In the genomic region with DNA sequence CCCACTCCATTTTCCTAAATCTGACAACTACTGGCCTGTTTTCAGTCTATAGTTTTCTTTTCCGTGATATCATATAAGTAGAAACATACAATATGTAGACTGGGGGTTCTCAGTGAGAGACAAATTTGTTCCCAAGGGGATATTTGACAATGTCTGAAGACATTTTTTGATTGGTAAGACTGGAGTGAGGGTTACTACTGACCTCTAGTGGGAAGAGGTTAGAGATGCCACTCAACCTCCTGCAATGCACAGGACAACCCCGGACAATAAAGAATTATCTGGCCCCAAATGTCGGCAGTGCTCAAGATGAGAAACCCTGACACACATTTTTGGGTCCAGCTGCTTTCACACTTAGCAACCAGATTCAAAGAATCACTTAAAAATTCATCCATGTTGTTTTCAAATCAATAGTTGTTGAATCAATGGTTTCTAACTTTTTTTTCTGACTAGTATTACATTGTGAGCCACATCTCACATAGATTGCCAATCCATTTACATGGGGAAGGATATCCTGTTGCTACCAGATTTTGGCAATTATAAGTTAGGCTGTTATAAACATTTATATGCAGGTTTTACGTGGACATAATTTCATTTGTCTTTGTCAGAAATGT, we compare ENCODE assay signal across 2 cellular contexts.
TF ChIP-seq lines count a peak whose summit lies in the region.

No MANE protein-coding gene starts in this region.

TF ChIP-seq in GM23338, 12 proteins besides CTCF, POLR2A, EP300 and RAD21 (continued from another document):
- TF ChIP-seq, protein P1, sequence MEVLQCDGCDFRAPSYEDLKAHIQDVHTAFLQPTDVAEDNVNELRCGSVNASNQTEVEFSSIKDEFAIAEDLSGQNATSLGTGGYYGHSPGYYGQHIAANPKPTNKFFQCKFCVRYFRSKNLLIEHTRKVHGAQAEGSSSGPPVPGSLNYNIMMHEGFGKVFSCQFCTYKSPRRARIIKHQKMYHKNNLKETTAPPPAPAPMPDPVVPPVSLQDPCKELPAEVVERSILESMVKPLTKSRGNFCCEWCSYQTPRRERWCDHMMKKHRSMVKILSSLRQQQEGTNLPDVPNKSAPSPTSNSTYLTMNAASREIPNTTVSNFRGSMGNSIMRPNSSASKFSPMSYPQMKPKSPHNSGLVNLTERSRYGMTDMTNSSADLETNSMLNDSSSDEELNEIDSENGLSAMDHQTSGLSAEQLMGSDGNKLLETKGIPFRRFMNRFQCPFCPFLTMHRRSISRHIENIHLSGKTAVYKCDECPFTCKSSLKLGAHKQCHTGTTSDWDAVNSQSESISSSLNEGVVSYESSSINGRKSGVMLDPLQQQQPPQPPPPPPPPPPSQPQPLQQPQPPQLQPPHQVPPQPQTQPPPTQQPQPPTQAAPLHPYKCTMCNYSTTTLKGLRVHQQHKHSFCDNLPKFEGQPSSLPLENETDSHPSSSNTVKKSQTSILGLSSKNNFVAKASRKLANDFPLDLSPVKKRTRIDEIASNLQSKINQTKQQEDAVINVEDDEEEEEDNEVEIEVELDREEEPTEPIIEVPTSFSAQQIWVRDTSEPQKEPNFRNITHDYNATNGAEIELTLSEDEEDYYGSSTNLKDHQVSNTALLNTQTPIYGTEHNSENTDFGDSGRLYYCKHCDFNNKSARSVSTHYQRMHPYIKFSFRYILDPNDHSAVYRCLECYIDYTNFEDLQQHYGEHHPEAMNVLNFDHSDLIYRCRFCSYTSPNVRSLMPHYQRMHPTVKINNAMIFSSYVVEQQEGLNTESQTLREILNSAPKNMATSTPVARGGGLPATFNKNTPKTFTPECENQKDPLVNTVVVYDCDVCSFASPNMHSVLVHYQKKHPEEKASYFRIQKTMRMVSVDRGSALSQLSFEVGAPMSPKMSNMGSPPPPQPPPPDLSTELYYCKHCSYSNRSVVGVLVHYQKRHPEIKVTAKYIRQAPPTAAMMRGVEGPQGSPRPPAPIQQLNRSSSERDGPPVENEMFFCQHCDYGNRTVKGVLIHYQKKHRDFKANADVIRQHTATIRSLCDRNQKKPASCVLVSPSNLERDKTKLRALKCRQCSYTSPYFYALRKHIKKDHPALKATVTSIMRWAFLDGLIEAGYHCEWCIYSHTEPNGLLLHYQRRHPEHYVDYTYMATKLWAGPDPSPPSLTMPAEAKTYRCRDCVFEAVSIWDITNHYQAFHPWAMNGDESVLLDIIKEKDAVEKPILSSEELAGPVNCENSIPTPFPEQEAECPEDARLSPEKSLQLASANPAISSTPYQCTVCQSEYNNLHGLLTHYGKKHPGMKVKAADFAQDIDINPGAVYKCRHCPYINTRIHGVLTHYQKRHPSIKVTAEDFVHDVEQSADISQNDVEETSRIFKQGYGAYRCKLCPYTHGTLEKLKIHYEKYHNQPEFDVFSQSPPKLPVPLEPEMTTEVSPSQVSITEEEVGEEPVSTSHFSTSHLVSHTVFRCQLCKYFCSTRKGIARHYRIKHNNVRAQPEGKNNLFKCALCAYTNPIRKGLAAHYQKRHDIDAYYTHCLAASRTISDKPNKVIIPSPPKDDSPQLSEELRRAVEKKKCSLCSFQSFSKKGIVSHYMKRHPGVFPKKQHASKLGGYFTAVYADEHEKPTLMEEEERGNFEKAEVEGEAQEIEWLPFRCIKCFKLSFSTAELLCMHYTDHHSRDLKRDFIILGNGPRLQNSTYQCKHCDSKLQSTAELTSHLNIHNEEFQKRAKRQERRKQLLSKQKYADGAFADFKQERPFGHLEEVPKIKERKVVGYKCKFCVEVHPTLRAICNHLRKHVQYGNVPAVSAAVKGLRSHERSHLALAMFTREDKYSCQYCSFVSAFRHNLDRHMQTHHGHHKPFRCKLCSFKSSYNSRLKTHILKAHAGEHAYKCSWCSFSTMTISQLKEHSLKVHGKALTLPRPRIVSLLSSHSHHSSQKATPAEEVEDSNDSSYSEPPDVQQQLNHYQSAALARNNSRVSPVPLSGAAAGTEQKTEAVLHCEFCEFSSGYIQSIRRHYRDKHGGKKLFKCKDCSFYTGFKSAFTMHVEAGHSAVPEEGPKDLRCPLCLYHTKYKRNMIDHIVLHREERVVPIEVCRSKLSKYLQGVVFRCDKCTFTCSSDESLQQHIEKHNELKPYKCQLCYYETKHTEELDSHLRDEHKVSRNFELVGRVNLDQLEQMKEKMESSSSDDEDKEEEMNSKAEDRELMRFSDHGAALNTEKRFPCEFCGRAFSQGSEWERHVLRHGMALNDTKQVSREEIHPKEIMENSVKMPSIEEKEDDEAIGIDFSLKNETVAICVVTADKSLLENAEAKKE (CRISPR knock-in tag; IDR thresholded peaks at IDR 0.05): no peak
- TF ChIP-seq, protein P2, sequence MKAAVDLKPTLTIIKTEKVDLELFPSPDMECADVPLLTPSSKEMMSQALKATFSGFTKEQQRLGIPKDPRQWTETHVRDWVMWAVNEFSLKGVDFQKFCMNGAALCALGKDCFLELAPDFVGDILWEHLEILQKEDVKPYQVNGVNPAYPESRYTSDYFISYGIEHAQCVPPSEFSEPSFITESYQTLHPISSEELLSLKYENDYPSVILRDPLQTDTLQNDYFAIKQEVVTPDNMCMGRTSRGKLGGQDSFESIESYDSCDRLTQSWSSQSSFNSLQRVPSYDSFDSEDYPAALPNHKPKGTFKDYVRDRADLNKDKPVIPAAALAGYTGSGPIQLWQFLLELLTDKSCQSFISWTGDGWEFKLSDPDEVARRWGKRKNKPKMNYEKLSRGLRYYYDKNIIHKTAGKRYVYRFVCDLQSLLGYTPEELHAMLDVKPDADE (IDR thresholded peaks at IDR 0.05): no peak
- TF ChIP-seq EZH2phosphoT487 (IDR thresholded peaks at IDR 0.05; ENCODE audit: unreplicated experiment): no peak
- TF ChIP-seq STAT1 (IDR thresholded peaks at IDR 0.05; ENCODE audit: unreplicated experiment): no peak
- no peak for TF ChIP-seq ZNF114 (CRISPR knock-in tag; IDR thresholded peaks at IDR 0.05)
- TF ChIP-seq ZNF331 (CRISPR knock-in tag; IDR thresholded peaks at IDR 0.05; ENCODE audit: low read depth): no peak
- TF ChIP-seq, protein P3, sequence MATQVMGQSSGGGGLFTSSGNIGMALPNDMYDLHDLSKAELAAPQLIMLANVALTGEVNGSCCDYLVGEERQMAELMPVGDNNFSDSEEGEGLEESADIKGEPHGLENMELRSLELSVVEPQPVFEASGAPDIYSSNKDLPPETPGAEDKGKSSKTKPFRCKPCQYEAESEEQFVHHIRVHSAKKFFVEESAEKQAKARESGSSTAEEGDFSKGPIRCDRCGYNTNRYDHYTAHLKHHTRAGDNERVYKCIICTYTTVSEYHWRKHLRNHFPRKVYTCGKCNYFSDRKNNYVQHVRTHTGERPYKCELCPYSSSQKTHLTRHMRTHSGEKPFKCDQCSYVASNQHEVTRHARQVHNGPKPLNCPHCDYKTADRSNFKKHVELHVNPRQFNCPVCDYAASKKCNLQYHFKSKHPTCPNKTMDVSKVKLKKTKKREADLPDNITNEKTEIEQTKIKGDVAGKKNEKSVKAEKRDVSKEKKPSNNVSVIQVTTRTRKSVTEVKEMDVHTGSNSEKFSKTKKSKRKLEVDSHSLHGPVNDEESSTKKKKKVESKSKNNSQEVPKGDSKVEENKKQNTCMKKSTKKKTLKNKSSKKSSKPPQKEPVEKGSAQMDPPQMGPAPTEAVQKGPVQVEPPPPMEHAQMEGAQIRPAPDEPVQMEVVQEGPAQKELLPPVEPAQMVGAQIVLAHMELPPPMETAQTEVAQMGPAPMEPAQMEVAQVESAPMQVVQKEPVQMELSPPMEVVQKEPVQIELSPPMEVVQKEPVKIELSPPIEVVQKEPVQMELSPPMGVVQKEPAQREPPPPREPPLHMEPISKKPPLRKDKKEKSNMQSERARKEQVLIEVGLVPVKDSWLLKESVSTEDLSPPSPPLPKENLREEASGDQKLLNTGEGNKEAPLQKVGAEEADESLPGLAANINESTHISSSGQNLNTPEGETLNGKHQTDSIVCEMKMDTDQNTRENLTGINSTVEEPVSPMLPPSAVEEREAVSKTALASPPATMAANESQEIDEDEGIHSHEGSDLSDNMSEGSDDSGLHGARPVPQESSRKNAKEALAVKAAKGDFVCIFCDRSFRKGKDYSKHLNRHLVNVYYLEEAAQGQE (IDR thresholded peaks at IDR 0.05; ENCODE audit: unreplicated experiment): no peak
- no peak for TF ChIP-seq EZH2 (IDR thresholded peaks at IDR 0.05; ENCODE audit: low read depth, unreplicated experiment)
- TF ChIP-seq JUNB (IDR thresholded peaks at IDR 0.05; ENCODE audit: unreplicated experiment): no peak
TF ChIP-seq in GM23338: peak in this region for 0.

TF ChIP-seq in GM12878, 131 proteins besides CTCF, POLR2A, EP300 and RAD21 (continued from another document):
- TF ChIP-seq, protein P4, sequence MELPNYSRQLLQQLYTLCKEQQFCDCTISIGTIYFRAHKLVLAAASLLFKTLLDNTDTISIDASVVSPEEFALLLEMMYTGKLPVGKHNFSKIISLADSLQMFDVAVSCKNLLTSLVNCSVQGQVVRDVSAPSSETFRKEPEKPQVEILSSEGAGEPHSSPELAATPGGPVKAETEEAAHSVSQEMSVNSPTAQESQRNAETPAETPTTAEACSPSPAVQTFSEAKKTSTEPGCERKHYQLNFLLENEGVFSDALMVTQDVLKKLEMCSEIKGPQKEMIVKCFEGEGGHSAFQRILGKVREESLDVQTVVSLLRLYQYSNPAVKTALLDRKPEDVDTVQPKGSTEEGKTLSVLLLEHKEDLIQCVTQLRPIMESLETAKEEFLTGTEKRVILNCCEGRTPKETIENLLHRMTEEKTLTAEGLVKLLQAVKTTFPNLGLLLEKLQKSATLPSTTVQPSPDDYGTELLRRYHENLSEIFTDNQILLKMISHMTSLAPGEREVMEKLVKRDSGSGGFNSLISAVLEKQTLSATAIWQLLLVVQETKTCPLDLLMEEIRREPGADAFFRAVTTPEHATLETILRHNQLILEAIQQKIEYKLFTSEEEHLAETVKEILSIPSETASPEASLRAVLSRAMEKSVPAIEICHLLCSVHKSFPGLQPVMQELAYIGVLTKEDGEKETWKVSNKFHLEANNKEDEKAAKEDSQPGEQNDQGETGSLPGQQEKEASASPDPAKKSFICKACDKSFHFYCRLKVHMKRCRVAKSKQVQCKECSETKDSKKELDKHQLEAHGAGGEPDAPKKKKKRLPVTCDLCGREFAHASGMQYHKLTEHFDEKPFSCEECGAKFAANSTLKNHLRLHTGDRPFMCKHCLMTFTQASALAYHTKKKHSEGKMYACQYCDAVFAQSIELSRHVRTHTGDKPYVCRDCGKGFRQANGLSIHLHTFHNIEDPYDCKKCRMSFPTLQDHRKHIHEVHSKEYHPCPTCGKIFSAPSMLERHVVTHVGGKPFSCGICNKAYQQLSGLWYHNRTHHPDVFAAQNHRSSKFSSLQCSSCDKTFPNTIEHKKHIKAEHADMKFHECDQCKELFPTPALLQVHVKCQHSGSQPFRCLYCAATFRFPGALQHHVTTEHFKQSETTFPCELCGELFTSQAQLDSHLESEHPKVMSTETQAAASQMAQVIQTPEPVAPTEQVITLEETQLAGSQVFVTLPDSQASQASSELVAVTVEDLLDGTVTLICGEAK (IDR thresholded peaks at IDR 0.05; ENCODE audit: borderline replicate concordance): no peak
- TF ChIP-seq, protein P5, sequence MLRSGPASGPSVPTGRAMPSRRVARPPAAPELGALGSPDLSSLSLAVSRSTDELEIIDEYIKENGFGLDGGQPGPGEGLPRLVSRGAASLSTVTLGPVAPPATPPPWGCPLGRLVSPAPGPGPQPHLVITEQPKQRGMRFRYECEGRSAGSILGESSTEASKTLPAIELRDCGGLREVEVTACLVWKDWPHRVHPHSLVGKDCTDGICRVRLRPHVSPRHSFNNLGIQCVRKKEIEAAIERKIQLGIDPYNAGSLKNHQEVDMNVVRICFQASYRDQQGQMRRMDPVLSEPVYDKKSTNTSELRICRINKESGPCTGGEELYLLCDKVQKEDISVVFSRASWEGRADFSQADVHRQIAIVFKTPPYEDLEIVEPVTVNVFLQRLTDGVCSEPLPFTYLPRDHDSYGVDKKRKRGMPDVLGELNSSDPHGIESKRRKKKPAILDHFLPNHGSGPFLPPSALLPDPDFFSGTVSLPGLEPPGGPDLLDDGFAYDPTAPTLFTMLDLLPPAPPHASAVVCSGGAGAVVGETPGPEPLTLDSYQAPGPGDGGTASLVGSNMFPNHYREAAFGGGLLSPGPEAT (IDR thresholded peaks at IDR 0.05; ENCODE audit: low read depth): no peak
